24 cellular contexts compared by ENCODE assay signal in the genomic region with DNA sequence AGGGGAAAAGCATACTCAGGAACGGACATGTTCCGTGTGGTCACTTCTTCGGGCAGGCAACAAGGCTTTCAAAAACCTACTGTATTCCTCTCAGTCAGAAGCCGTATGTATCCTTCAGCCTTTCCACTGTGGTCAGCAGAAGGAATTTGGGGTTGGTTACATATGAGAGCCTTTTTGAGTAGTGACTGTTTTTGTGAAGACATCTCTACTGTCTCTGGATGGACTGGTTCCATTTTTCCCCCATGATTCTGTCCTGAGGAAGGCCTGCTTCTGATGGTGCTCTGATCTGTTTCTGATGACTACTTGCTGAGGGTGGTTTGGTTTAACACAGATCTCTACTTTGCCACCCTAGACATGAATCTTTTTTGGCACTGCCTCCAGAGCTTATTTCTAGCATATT.
DNase-seq lines count a peak whose midpoint lies in the region; ATAC-seq, FAIRE-seq and TF ChIP-seq lines count a peak whose summit lies in the region.
"Had no signal": no experiment of that assay in that cellular context is flagged by ENCODE, and none has a peak within 500 bp of the region (broad histone marks: within the 10 kb centered on the region; RNA-seq: fewer than 3 reads in every experiment).

No MANE protein-coding gene starts in this region.

- H3K4me3 Mint-ChIP-seq in nephron progenitor cell: no peak overlapping the region
- no peak overlapping the region for H3K4me3 Mint-ChIP-seq in natural killer cell
- H3K4me3 Mint-ChIP-seq in immature natural killer cell: no peak overlapping the region
- no peak overlapping the region for H3K4me3 Mint-ChIP-seq in activated T-helper 2 cell treated with anti-CD3 and anti-CD28 coated beads, Interferon-gamma antibody, Interleukin-2, Interleukin-4, amounts not matched to agents 10 μg/mL and 5 μg/mL and 100 μg/mL, durations not matched to agents 14 hours and 24 hours and 36 hours (ENCODE audit: low read depth)
- H3K4me3 Mint-ChIP-seq: GM23338 had no signal

- TF ChIP-seq CTCF in bronchial epithelial cell (IDR thresholded peaks at IDR 0.05; ENCODE audit: insufficient read depth, low read length, severe bottlenecking) (no peak), nephron progenitor cell (IDR thresholded peaks at IDR 0.05) (no peak), natural killer cell (IDR thresholded peaks at IDR 0.05) (no peak)

- H3K4me1 Mint-ChIP-seq in nephron progenitor cell: peaks cover 11% of the 10 kb centered on the region
- H3K4me1 Mint-ChIP-seq in natural killer cell: no peaks in the 10 kb centered on the region
- no peaks in the 10 kb centered on the region for H3K4me1 Mint-ChIP-seq in immature natural killer cell
- H3K4me1 Mint-ChIP-seq in activated T-helper 2 cell treated with anti-CD3 and anti-CD28 coated beads, Interferon-gamma antibody, Interleukin-2, Interleukin-4, amounts not matched to agents 10 μg/mL and 5 μg/mL and 100 μg/mL, durations not matched to agents 14 hours and 24 hours and 36 hours (ENCODE audit: low read depth): no peaks in the 10 kb centered on the region
- H3K4me1 Mint-ChIP-seq: GM23338 had no signal

- H3K27ac ChIP-seq in ACC112 (ENCODE audit: low read depth, low read length): peak overlapping the region; percentile 41; the same call in 1 of the 2 replicates
- H3K27ac ChIP-seq in GM23248: peak overlapping the region; percentile 69
- H3K27ac ChIP-seq: 22Rv1, HL-60, Peyer's patch, SJCRH30 had no signal

- H3K36me3 Mint-ChIP-seq in nephron progenitor cell (ENCODE audit: low read depth): peaks cover 73% of the 10 kb centered on the region
- peaks cover 20% of the 10 kb centered on the region for H3K36me3 Mint-ChIP-seq in natural killer cell
- H3K36me3 Mint-ChIP-seq in immature natural killer cell: peaks cover 34 to 76% (median 51%) of the 10 kb centered on the region in 3 donors
- peaks cover 63% of the 10 kb centered on the region for H3K36me3 Mint-ChIP-seq in activated T-helper 2 cell treated with anti-CD3 and anti-CD28 coated beads, Interferon-gamma antibody, Interleukin-2, Interleukin-4, amounts not matched to agents 10 μg/mL and 5 μg/mL and 100 μg/mL, durations not matched to agents 14 hours and 24 hours and 36 hours (ENCODE audit: low read depth)

- no peaks in the 10 kb centered on the region for H3K27me3 Mint-ChIP-seq in nephron progenitor cell (ENCODE audit: low read depth, poor library complexity)
- H3K27me3 Mint-ChIP-seq in natural killer cell (ENCODE audit: low read depth in 2 of 2): no peaks in the 10 kb centered on the region
- no peaks in the 10 kb centered on the region for H3K27me3 Mint-ChIP-seq in immature natural killer cell (ENCODE audit: low read depth in 3 of 3)
- H3K27me3 Mint-ChIP-seq in activated T-helper 2 cell treated with anti-CD3 and anti-CD28 coated beads, Interferon-gamma antibody, Interleukin-2, Interleukin-4, amounts not matched to agents 10 μg/mL and 5 μg/mL and 100 μg/mL, durations not matched to agents 14 hours and 24 hours and 36 hours (ENCODE audit: low read depth): no peaks in the 10 kb centered on the region

- H3K27me3 ChIP-seq in ACC112 (ENCODE audit: insufficient read depth, low read length) (no peaks in the 10 kb centered on the region), GM23248 (replicated peaks; ENCODE audit: insufficient read depth) (no peaks in the 10 kb centered on the region), bronchial epithelial cell (ENCODE audit: control insufficient read depth, insufficient read depth, low read length) (no peaks in the 10 kb centered on the region)
- H3K27me3 ChIP-seq: BE2C, Peyer's patch, SJCRH30 had no signal

- no peaks in the 10 kb centered on the region for H3K9me3 ChIP-seq in GM23248 (ENCODE audit: low read depth)
- H3K9me3 ChIP-seq: BE2C, HAP-1, Peyer's patch, SJCRH30 had no signal

- H3K9me2 ChIP-seq in GM23248 (ENCODE audit: insufficient read depth): no peaks in the 10 kb centered on the region

- H2AFZ ChIP-seq in ACC112 (ENCODE audit: low read length, unreplicated experiment): no peak overlapping the region
- no peak overlapping the region for H2AFZ ChIP-seq in GM23248
- H2AFZ ChIP-seq: GM23338 had no signal

- no peak overlapping the region for H3K4me3 ChIP-seq in ACC112 (ENCODE audit: low read depth, low read length)
- no peak overlapping the region for H3K4me3 ChIP-seq in GM23248
- H3K4me3 ChIP-seq in bronchial epithelial cell (ENCODE audit: low read depth, low read length): no peak overlapping the region
- H3K4me3 ChIP-seq: GM23338, HAP-1, Peyer's patch, SJCRH30 had no signal

- peak; percentile 7 for FAIRE-seq in bronchial epithelial cell (lab: Jason Lieb, UNC)
- FAIRE-seq: D721Med, HepG2 had no signal

- intact Hi-C loops in natural killer cell (cut with micrococcal nuclease) (no loop called here), left ventricle myocardium superior (cut with micrococcal nuclease) (no loop called here)
- intact Hi-C loops in activated T-helper 2 cell treated with anti-CD3 and anti-CD28 coated beads, Interferon-gamma antibody, Interleukin-2, Interleukin-4, amounts not matched to agents 10 μg/mL and 5 μg/mL and 100 μg/mL, durations not matched to agents 14 hours and 24 hours and 36 hours (cut with micrococcal nuclease): no loop called here

- H3K27ac Mint-ChIP-seq in nephron progenitor cell (peak overlapping the region; percentile 72), natural killer cell (no peak overlapping the region), immature natural killer cell (no peak overlapping the region)
- H3K27ac Mint-ChIP-seq in activated T-helper 2 cell treated with anti-CD3 and anti-CD28 coated beads, Interferon-gamma antibody, Interleukin-2, Interleukin-4, amounts not matched to agents 10 μg/mL and 5 μg/mL and 100 μg/mL, durations not matched to agents 14 hours and 24 hours and 36 hours: no peak overlapping the region
- H3K27ac Mint-ChIP-seq: GM23338 had no signal

- peaks cover 35% of the 10 kb centered on the region for H3F3A ChIP-seq in GM23248 (ENCODE audit: insufficient read depth)

- H3K4me1 ChIP-seq in ACC112 (ENCODE audit: control insufficient read depth, insufficient read depth, low read length, unreplicated experiment) (peaks cover 25% of the 10 kb centered on the region), GM23248 (ENCODE audit: insufficient read depth) (peaks cover 38% of the 10 kb centered on the region)
- H3K4me1 ChIP-seq: BE2C, HAP-1, Peyer's patch, SJCRH30 had no signal

- no peak overlapping the region for H3K9ac ChIP-seq in GM23248

- no peak for ATAC-seq in natural killer cell
- no peak for ATAC-seq in left ventricle myocardium superior
- ATAC-seq: GM23338, HepG2 had no signal

- H3K79me2 ChIP-seq in ACC112 (ENCODE audit: control insufficient read depth, insufficient read depth, low read length, unreplicated experiment): no peaks in the 10 kb centered on the region
- no peaks in the 10 kb centered on the region for H3K79me2 ChIP-seq in GM23248 (ENCODE audit: insufficient read depth)

- WGBS in GM23248 (ENCODE audit: low coverage in 1 of 2, low lambda C conversion rate in 2 of 2, missing lambda C conversion rate in 2 of 2), 2 experiments: 95 to 96% methylated on average over 4 of the region's 4 CpGs

- peak overlapping the region; percentile 73 for H3K4me2 ChIP-seq in GM23248 (ENCODE audit: unreplicated experiment)
- H3K4me2 ChIP-seq: GM23338 had no signal

- in situ Hi-C loops in GM23248 (cut with MboI): no loop called here

- DNase-seq in GM23248: peak; percentile 56
- no peak for DNase-seq in bronchial epithelial cell (ENCODE audit: low read depth)
- no peak for DNase-seq in nephron progenitor cell
- DNase-seq in natural killer cell: no peak
- no peak for DNase-seq in left ventricle myocardium superior
- DNase-seq in immature natural killer cell: no peak
- no peak for DNase-seq in activated T-helper 2 cell treated with anti-CD3 and anti-CD28 coated beads, Interferon-gamma antibody, Interleukin-2, Interleukin-4, amounts not matched to agents 10 μg/mL and 5 μg/mL and 100 μg/mL, durations not matched to agents 14 hours and 24 hours and 36 hours (ENCODE audit: low spot score)
- DNase-seq: BE2C, DMS53, KBM-7, NCI-H1105, NCI-H1694, NCI-H2081 treated with DMSO at 0.1 percent for 48 hours, NCI-H446, NCI-H526, Peyer's patch, SJCRH30 had no signal

- H4K20me1 ChIP-seq in GM23248 (ENCODE audit: insufficient read depth): no peaks in the 10 kb centered on the region

- H3K9me3 Mint-ChIP-seq in nephron progenitor cell: no peaks in the 10 kb centered on the region
- H3K9me3 Mint-ChIP-seq in natural killer cell: no peaks in the 10 kb centered on the region
- H3K9me3 Mint-ChIP-seq in immature natural killer cell: no peaks in the 10 kb centered on the region
- no peaks in the 10 kb centered on the region for H3K9me3 Mint-ChIP-seq in activated T-helper 2 cell treated with anti-CD3 and anti-CD28 coated beads, Interferon-gamma antibody, Interleukin-2, Interleukin-4, amounts not matched to agents 10 μg/mL and 5 μg/mL and 100 μg/mL, durations not matched to agents 14 hours and 24 hours and 36 hours
- H3K9me3 Mint-ChIP-seq: GM23338 had no signal

- H3K36me3 ChIP-seq in ACC112 (ENCODE audit: insufficient read depth, low read length) (no peaks in the 10 kb centered on the region), GM23248 (ENCODE audit: low read depth) (peaks cover 18% of the 10 kb centered on the region; the same call in 1 of the 2 replicates), bronchial epithelial cell (ENCODE audit: control insufficient read depth, insufficient read depth, low read length) (peaks cover 28% of the 10 kb centered on the region)
